10 cellular contexts compared by ENCODE assay signal in the genomic region with DNA sequence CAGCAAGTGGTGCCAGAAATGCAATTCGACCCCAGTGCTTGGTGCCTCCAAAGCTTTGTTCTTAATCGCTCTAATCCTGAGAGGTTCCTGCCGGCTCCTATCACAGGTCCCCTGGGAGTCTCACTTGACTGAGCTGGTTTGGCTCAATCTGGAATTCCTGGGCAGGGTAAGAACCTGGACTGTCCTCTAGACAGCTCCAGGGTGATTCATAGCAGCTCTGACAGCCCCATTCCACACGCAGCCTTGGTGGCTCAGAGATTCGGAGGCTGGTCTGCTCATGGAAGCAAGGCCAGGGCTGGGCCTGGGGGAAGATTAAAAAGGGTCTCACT. TPM values are rescaled to one million over a fixed set of nuclear protein-coding genes. Genes with fewer than 3 reads are reported as not detected.
DNase-seq lines count a peak whose midpoint lies in the region; ATAC-seq and TF ChIP-seq lines count a peak whose summit lies in the region.
"Had no signal": no experiment of that assay in that cellular context is flagged by ENCODE, and none has a peak within 500 bp of the region (broad histone marks: within the 10 kb centered on the region; RNA-seq: fewer than 3 reads in every experiment).

No MANE protein-coding gene starts in this region.

- H3K18ac ChIP-seq in IMR-90 (ENCODE audit: low read depth, low read length), result no peak overlapping the region

- H2BK20ac ChIP-seq in IMR-90 (ENCODE audit: low read depth, low read length), result no peak overlapping the region

- H3K56ac ChIP-seq in IMR-90 (ENCODE audit: extremely low read depth, insufficient read depth, low read length), result no peak overlapping the region

- CTCF ChIA-PET in IMR-90 (lab: Yijun Ruan, JAX), result interaction anchor here (1.5 to 2.1 kb wide), 2 partner anchors 207 to 307 kb away, joined by 3 to 5 read pairs; no protein-coding TSS in a partner anchor

- H3K14ac ChIP-seq in IMR-90 (replicated peaks; ENCODE audit: low read depth, low read length), result no peak overlapping the region; the same call in 1 of the 2 replicates

- H2AK5ac ChIP-seq in IMR-90 (ENCODE audit: low read depth, low read length), result 0 out of 2 replicates have a peak overlapping the region, but pooled peaks have one; percentile 2

- H3K4me3 ChIP-seq in IMR-90 (ENCODE audit: insufficient read depth, low read depth, low read length), result no peak overlapping the region

- no peak overlapping the region for H2AFZ ChIP-seq in IMR-90 (replicated peaks; ENCODE audit: low read length, poor library complexity)

- no peak overlapping the region for H4K8ac ChIP-seq in IMR-90 (ENCODE audit: low read depth in 2 of 2, low read length in 2 of 2)

- no peak overlapping the region for H2AK9ac ChIP-seq in IMR-90 (replicated peaks; ENCODE audit: low read depth, low read length, poor library complexity)

- peaks cover 14% of the 10 kb centered on the region for H3K4me1 ChIP-seq in IMR-90 (ENCODE audit: control insufficient read depth, insufficient read depth, low read length)

- no peak overlapping the region for H2BK5ac ChIP-seq in IMR-90 (ENCODE audit: low read depth, low read length, poor library complexity, severe bottlenecking)

- no peaks in the 10 kb centered on the region for H4K20me1 ChIP-seq in IMR-90 (ENCODE audit: insufficient read depth, low read length)

- intact Hi-C loops in IMR-90 (cut with micrococcal nuclease), result loop anchor here (2.0 to 10.0 kb wide), 3 partner anchors 271 to 417 kb away; a partner anchor contains a TSS

- 59% methylated on average over 3 of the region's 5 CpGs; no CpG with 5 or more reads in 1 of the 2 experiments for WGBS in IMR-90 (ENCODE audit: extremely low coverage in 2 of 2, insufficient read length in 1 of 2), 2 experiments

- no peak overlapping the region for H3K9ac ChIP-seq in IMR-90 (ENCODE audit: low read depth, low read length)

- POLR2A ChIA-PET in IMR-90 (lab: Charles Lee; ENCODE audit: unreplicated experiment), result no interaction called here

- ATAC-seq in IMR-90 (ENCODE audit: low read depth), result no peak
- ATAC-seq in HG03521 (IDR thresholded peaks at IDR 0.05; ENCODE audit: unreplicated experiment), result no peak

- no peaks in the 10 kb centered on the region for H3K36me3 ChIP-seq in IMR-90 (ENCODE audit: control insufficient read depth, insufficient read depth, low read length)

- H3K23ac ChIP-seq in IMR-90 (ENCODE audit: low read depth, low read length), result no peak overlapping the region

- no peak for TF ChIP-seq CTCF in IMR-90 (conservative IDR thresholded peaks at IDR 0.05; ENCODE audit: low read depth, low read length)

- H2BK120ac ChIP-seq in IMR-90 (ENCODE audit: low read depth, low read length), result no peak overlapping the region

- BruUV-seq in IMR-90 (replicated peaks; lab: Mats Ljungman, UMichigan), result no TSS peak

- in situ Hi-C loops in IMR-90 (cut with MboI; ENCODE audit: low sequenced_read_pairs), result no loop called here

- peaks cover 18% of the 10 kb centered on the region for H3K9me1 ChIP-seq in IMR-90 (ENCODE audit: insufficient read depth, low read length)

- H3K27me3 ChIP-seq in IMR-90 (ENCODE audit: control insufficient read depth, insufficient read depth, low read length), result no peaks in the 10 kb centered on the region

- H4K5ac ChIP-seq in IMR-90 (ENCODE audit: low read depth, low read length), result no peak overlapping the region

- H3K4ac ChIP-seq in IMR-90 (ENCODE audit: low read depth, low read length), result no peak overlapping the region

- no peak overlapping the region for H3K27ac ChIP-seq in IMR-90 (ENCODE audit: insufficient read depth, low read length)

- H3K9me3 ChIP-seq in IMR-90 (ENCODE audit: control insufficient read depth, insufficient read depth, low read length), result no peaks in the 10 kb centered on the region

- TF ChIP-seq POLR2A in IMR-90 (IDR thresholded peaks at IDR 0.05; ENCODE audit: low read depth, low read length), result no peak

- H4K91ac ChIP-seq in IMR-90 (ENCODE audit: insufficient read depth, low read depth, low read length), result peak overlapping the region; percentile 21; the same call in 1 of the 2 replicates

- no peak for TF ChIP-seq RAD21 in IMR-90 (IDR thresholded peaks at IDR 0.05; ENCODE audit: low read length)

- DNase-seq in AG08395 (ENCODE audit: low spot score) (peak; percentile 79), IMR-90 (peak; percentile 13), amniotic epithelial cell (ENCODE audit: low read depth) (peak; percentile 11), islet precursor cell (peak; percentile 83), RPMI8226 (no peak), COLO668 (lab: John Stamatoyannopoulos, UW; ENCODE audit: unreplicated experiment) (no peak), RKO (ENCODE audit: low spot score) (no peak)
- DNase-seq: SHP77 treated with DMSO at 0.1 percent for 48 hours had no signal

- H3K79me1 ChIP-seq in IMR-90 (ENCODE audit: low read depth in 1 of 2, low read length in 2 of 2), result no peaks in the 10 kb centered on the region

- H2BK15ac ChIP-seq in IMR-90 (ENCODE audit: low read depth, low read length), result no peak overlapping the region

- dilution Hi-C loops in IMR-90 (cut with HindIII; ENCODE audit: low sequenced_read_pairs, unreplicated experiment), result no loop called here

- no peak overlapping the region for H3K4me2 ChIP-seq in IMR-90 (ENCODE audit: low read depth, low read length)

TF ChIP-seq in IMR-90, 13 proteins besides CTCF, POLR2A, EP300 and RAD21:
- TF ChIP-seq NFE2L2 (IDR thresholded peaks at IDR 0.05; ENCODE audit: low read depth, low read length), result no peak
- TF ChIP-seq MXI1 (IDR thresholded peaks at IDR 0.05; ENCODE audit: borderline replicate concordance, low read depth, low read length), result no peak
- no peak for TF ChIP-seq RFX5 (IDR thresholded peaks at IDR 0.05; ENCODE audit: low read depth, low read length)
- no peak for TF ChIP-seq CHD1 (IDR thresholded peaks at IDR 0.05; ENCODE audit: low read depth, low read length)
- TF ChIP-seq BHLHE40 (IDR thresholded peaks at IDR 0.05; ENCODE audit: low read depth, low read length), result no peak
- TF ChIP-seq RCOR1 (IDR thresholded peaks at IDR 0.05; ENCODE audit: insufficient replicate concordance, low read length), result no peak
- TF ChIP-seq, protein P1, sequence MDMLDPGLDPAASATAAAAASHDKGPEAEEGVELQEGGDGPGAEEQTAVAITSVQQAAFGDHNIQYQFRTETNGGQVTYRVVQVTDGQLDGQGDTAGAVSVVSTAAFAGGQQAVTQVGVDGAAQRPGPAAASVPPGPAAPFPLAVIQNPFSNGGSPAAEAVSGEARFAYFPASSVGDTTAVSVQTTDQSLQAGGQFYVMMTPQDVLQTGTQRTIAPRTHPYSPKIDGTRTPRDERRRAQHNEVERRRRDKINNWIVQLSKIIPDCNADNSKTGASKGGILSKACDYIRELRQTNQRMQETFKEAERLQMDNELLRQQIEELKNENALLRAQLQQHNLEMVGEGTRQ (IDR thresholded peaks at IDR 0.05; ENCODE audit: low read depth, low read length), result no peak

RNA-seq across cellular contexts. Expression of a gene that starts 37.9 kb away (rescaled TPM):
- total RNA-seq in IMR-90 (2012; rRNA removed), result under 0.01 TPM in 2 replicates
- 0.03 and 0.07 TPM in 2 replicates for polyA plus RNA-seq in IMR-90 (2012; rRNA removed)
- polyA plus RNA-seq in IMR-90 (2012; cell fraction: cytosol; rRNA removed), result 0.04 TPM in 1 of 2 replicates, not detected in the other
- polyA plus RNA-seq in IMR-90 (2012; cell fraction: nucleus; rRNA removed; ENCODE audit: low replicate concordance), result 0.11 and 0.22 TPM in 2 replicates
- polyA plus RNA-seq: CD14-positive monocyte had no signal

Comparison
In these comparisons a context has a peak if more than half of its experiments do, and no peak if none do; other contexts are left out.
1. DNase-seq: peak in AG08395 (single experiment), IMR-90 (single experiment), amniotic epithelial cell (single experiment) and islet precursor cell (single experiment); none in RPMI8226 (single experiment), COLO668 (single experiment) and RKO (single experiment).